Comparison of ENCODE assay signal across 22 cellular contexts in genomic region chr4:10345381-10345784, GRCh38.
A peak's percentile ranks its signal among the peaks of the same experiment; 100 is the strongest.
DNase-seq lines count a peak whose midpoint lies in the region; FAIRE-seq and TF ChIP-seq lines count a peak whose summit lies in the region.
"Had no signal": no experiment of that assay in that cellular context is flagged by ENCODE, and none has a peak within 500 bp of the region (broad histone marks: within the 10 kb centered on the region; RNA-seq: fewer than 3 reads in every experiment).

No MANE protein-coding gene starts in this region.

- no peak overlapping the region for H3K9ac ChIP-seq in mammary epithelial cell (ENCODE audit: insufficient read depth, low read length)
- H3K9ac ChIP-seq in keratinocyte (ENCODE audit: control insufficient read depth, extremely low read depth, insufficient read depth, low read length) = no peak overlapping the region
- H3K9ac ChIP-seq in mesenchymal stem cell (ENCODE audit: low read length) = no peak overlapping the region
- H3K9ac ChIP-seq: BLaER1 treated with 17β-estradiol and CSF1 and Interleukin-3, amounts not matched to agents 10 nM and 100 nM had no signal

- H3K27ac ChIP-seq in mammary epithelial cell (ENCODE audit: insufficient read depth, low read depth, low read length) = peak overlapping the region; percentile 23
- H3K27ac ChIP-seq in breast epithelium = no peak overlapping the region
- H3K27ac ChIP-seq in epithelial cell of prostate = peak overlapping the region; percentile 83
- H3K27ac ChIP-seq in keratinocyte (ENCODE audit: control insufficient read depth, insufficient read depth, low read length) = peak overlapping the region; percentile 58
- H3K27ac ChIP-seq in mesenchymal stem cell (ENCODE audit: low read length, poor library complexity, severe bottlenecking) = no peak overlapping the region
- H3K27ac ChIP-seq: 22Rv1; A549; BLaER1 treated with 17β-estradiol and CSF1 and Interleukin-3, amounts not matched to agents 10 nM and 100 nM; HL-60 had no signal

- WGBS in mammary epithelial cell (ENCODE audit: low coverage, missing lambda C conversion rate) = 96% methylated on average over 3 of the region's 3 CpGs
- 51% methylated on average over 3 of the region's 3 CpGs for WGBS in mesenchymal stem cell

- TF ChIP-seq POLR2A in breast epithelium (IDR thresholded peaks at IDR 0.05) = no peak

- H3K4me1 ChIP-seq in mammary epithelial cell (ENCODE audit: insufficient read depth, low read length) (peaks cover 22% of the 10 kb centered on the region), breast epithelium (no peaks in the 10 kb centered on the region), keratinocyte (ENCODE audit: control insufficient read depth, extremely low read depth, insufficient read depth, low read length) (peaks cover 17% of the 10 kb centered on the region), mesenchymal stem cell (ENCODE audit: control insufficient read depth, insufficient read depth, low read depth, low read length) (no peaks in the 10 kb centered on the region)
- H3K4me1 ChIP-seq: A549 had no signal

- no peak overlapping the region for H2BK120ac ChIP-seq in mesenchymal stem cell (ENCODE audit: low read depth, low read length)

- in situ Hi-C loops in mammary epithelial cell (cut with MboI; ENCODE audit: low sequenced_read_pairs in 2 of 2) = no loop called here

- FAIRE-seq in keratinocyte (lab: Jason Lieb, UNC) = no peak
- FAIRE-seq: A549, D721Med, GM12892, GM18507, H54 had no signal

- no peak overlapping the region for H3K18ac ChIP-seq in mesenchymal stem cell (ENCODE audit: low read depth in 1 of 2, low read length in 2 of 2)

- H3K79me1 ChIP-seq in mesenchymal stem cell (replicated peaks; ENCODE audit: low read length, poor library complexity, severe bottlenecking) = no peaks in the 10 kb centered on the region

- no peak overlapping the region for H3K14ac ChIP-seq in mesenchymal stem cell (ENCODE audit: low read length in 2 of 2)

- no peak overlapping the region for H2BK15ac ChIP-seq in mesenchymal stem cell (ENCODE audit: low read depth, poor library complexity, severe bottlenecking)

- H3K36me3 ChIP-seq in mammary epithelial cell (ENCODE audit: insufficient read depth, low read length) (no peaks in the 10 kb centered on the region), breast epithelium (no peaks in the 10 kb centered on the region), keratinocyte (ENCODE audit: control insufficient read depth in 2 of 2, extremely low read depth in 1 of 2, insufficient read depth in 2 of 2, low read length in 2 of 2) (no peaks in the 10 kb centered on the region), mesenchymal stem cell (ENCODE audit: control insufficient read depth in 1 of 2, insufficient read depth in 2 of 2, low read depth in 1 of 2, low read length in 2 of 2) (no peaks in the 10 kb centered on the region)
- H3K36me3 ChIP-seq: BLaER1 treated with 17β-estradiol and CSF1 and Interleukin-3, amounts not matched to agents 10 nM and 100 nM had no signal

- no peak overlapping the region for H2BK12ac ChIP-seq in mesenchymal stem cell (ENCODE audit: low read length in 2 of 2)

- no TSS peak for BruUV-seq in mammary epithelial cell (replicated peaks; lab: Mats Ljungman, UMichigan)

- no peak overlapping the region for H3K4ac ChIP-seq in mesenchymal stem cell (ENCODE audit: low read depth in 1 of 2, low read length in 2 of 2)

- H3K9me1 ChIP-seq in keratinocyte (ENCODE audit: control insufficient read depth, extremely low read depth, insufficient read depth, low read length) = no peaks in the 10 kb centered on the region

- H3K79me2 ChIP-seq in mammary epithelial cell (ENCODE audit: insufficient read depth, low read length) (no peaks in the 10 kb centered on the region), keratinocyte (ENCODE audit: control insufficient read depth, insufficient read depth, low read length) (no peaks in the 10 kb centered on the region)

- dilution Hi-C loops in mammary epithelial cell (cut with HindIII; ENCODE audit: low sequenced_read_pairs) (no loop called here), keratinocyte (cut with MboI; ENCODE audit: extremely low pct_ligation_motif_present, low sequenced_read_pairs) (no loop called here)

- H2AK5ac ChIP-seq in mesenchymal stem cell (ENCODE audit: low read length, severe bottlenecking) = no peak overlapping the region

- CTCF ChIA-PET in mammary epithelial cell (lab: Charles Lee; ENCODE audit: low non-redundant PET) = no interaction called here

- H3K27me3 ChIP-seq in mammary epithelial cell (ENCODE audit: insufficient read depth, low read length) (no peaks in the 10 kb centered on the region), breast epithelium (no peaks in the 10 kb centered on the region), keratinocyte (ENCODE audit: control insufficient read depth, extremely low read depth, insufficient read depth, low read length) (no peaks in the 10 kb centered on the region), mesenchymal stem cell (ENCODE audit: control insufficient read depth in 1 of 2, insufficient read depth in 1 of 2, low read length in 2 of 2) (peaks cover 0 to 2% of the 10 kb centered on the region in 2 experiments)
- H3K27me3 ChIP-seq: BLaER1 treated with 17β-estradiol and CSF1 and Interleukin-3, amounts not matched to agents 10 nM and 100 nM had no signal

- H3K4me2 ChIP-seq in mammary epithelial cell (ENCODE audit: insufficient read depth, low read depth, low read length) = no peak overlapping the region
- peak overlapping the region; percentile 20 for H3K4me2 ChIP-seq in keratinocyte (ENCODE audit: control insufficient read depth, extremely low read depth, insufficient read depth, low read depth, low read length)
- H3K4me2 ChIP-seq in mesenchymal stem cell (ENCODE audit: low read length, poor library complexity, severe bottlenecking) = no peak overlapping the region
- H3K4me2 ChIP-seq: A549; BLaER1 treated with 17β-estradiol and CSF1 and Interleukin-3, amounts not matched to agents 10 nM and 100 nM; GM23338 had no signal

- TF ChIP-seq CTCF in mammary epithelial cell (conservative IDR thresholded peaks at IDR 0.05 in 1 of 2, IDR thresholded peaks at IDR 0.05 in 1 of 2; ENCODE audit: extremely low read depth in 1 of 2, insufficient read depth in 1 of 2, low read depth in 1 of 2, low read length in 2 of 2) (no peak), breast epithelium (IDR thresholded peaks at IDR 0.05) (no peak), keratinocyte (optimal IDR thresholded peaks at IDR 0.05 in 1 of 3, IDR thresholded peaks at IDR 0.05 in 1 of 3, conservative IDR thresholded peaks at IDR 0.05 in 1 of 3; ENCODE audit: extremely low read depth in 1 of 3, insufficient read depth in 2 of 3, low read length in 3 of 3) (no peak)

- no peaks in the 10 kb centered on the region for H3K9me3 ChIP-seq in mammary epithelial cell (replicated peaks; ENCODE audit: insufficient read depth, low read length)
- H3K9me3 ChIP-seq in breast epithelium = no peaks in the 10 kb centered on the region
- H3K9me3 ChIP-seq in keratinocyte (ENCODE audit: control insufficient read depth, low read depth, low read length) = no peaks in the 10 kb centered on the region
- H3K9me3 ChIP-seq in mesenchymal stem cell (ENCODE audit: control insufficient read depth, low read length) = peaks cover 5% of the 10 kb centered on the region
- H3K9me3 ChIP-seq: A549; BLaER1 treated with 17β-estradiol and CSF1 and Interleukin-3, amounts not matched to agents 10 nM and 100 nM had no signal

- no peak overlapping the region for H4K91ac ChIP-seq in mesenchymal stem cell (ENCODE audit: low read length)

- H4K20me1 ChIP-seq in mammary epithelial cell (ENCODE audit: insufficient read depth, low read length) (no peaks in the 10 kb centered on the region), keratinocyte (ENCODE audit: control insufficient read depth, extremely low read depth, insufficient read depth, low read length) (no peaks in the 10 kb centered on the region)
- H4K20me1 ChIP-seq: BLaER1 treated with 17β-estradiol and CSF1 and Interleukin-3, amounts not matched to agents 10 nM and 100 nM had no signal

- no peak overlapping the region for H2BK5ac ChIP-seq in mesenchymal stem cell (ENCODE audit: low read depth, low read length, poor library complexity, severe bottlenecking)

- H2AFZ ChIP-seq in mammary epithelial cell (ENCODE audit: low read depth, low read length) (no peak overlapping the region), keratinocyte (ENCODE audit: control insufficient read depth, low read length) (no peak overlapping the region), mesenchymal stem cell (ENCODE audit: low read depth, low read length) (no peak overlapping the region)
- H2AFZ ChIP-seq: GM23338 had no signal

- no peak overlapping the region for H3K23ac ChIP-seq in mesenchymal stem cell (ENCODE audit: low read length in 2 of 2)

- no peak for DNase-seq in mammary epithelial cell
- DNase-seq in breast epithelium (ENCODE audit: low spot score in 2 of 2) = no peak
- DNase-seq in epithelial cell of prostate (ENCODE audit: low read depth, low spot score) = no peak
- no peak for DNase-seq in keratinocyte (ENCODE audit: low read depth, low spot score)
- no peak for DNase-seq in Ammon's horn (ENCODE audit: low spot score)
- DNase-seq in DMS53 treated with DMSO at 0.1 percent for 48 hours (lab: John Stamatoyannopoulos, UW; ENCODE audit: unreplicated experiment) = no peak
- DNase-seq in NCI-H2171 treated with DMSO at 0.1 percent for 48 hours (lab: John Stamatoyannopoulos, UW) = no peak
- DNase-seq in mesenchymal stem cell = no peak
- DNase-seq: CD8-positive, alpha-beta T cell; COR-L47; DMS79; GDM1; HCEC 1CT had no signal

- no peak overlapping the region for H3K4me3 ChIP-seq in mammary epithelial cell (replicated peaks in 1 of 3; ENCODE audit: insufficient read depth in 1 of 3, low read depth in 2 of 3, low read length in 3 of 3)
- no peak overlapping the region for H3K4me3 ChIP-seq in breast epithelium
- no peak overlapping the region for H3K4me3 ChIP-seq in keratinocyte (ENCODE audit: control insufficient read depth in 2 of 3, extremely low read depth in 1 of 3, insufficient read depth in 2 of 3, low read depth in 1 of 3, low read length in 3 of 3)
- no peak overlapping the region for H3K4me3 ChIP-seq in mesenchymal stem cell (ENCODE audit: insufficient read depth in 1 of 2, low read depth in 1 of 2, low read length in 2 of 2)
- H3K4me3 ChIP-seq: A549; BLaER1 treated with 17β-estradiol and CSF1 and Interleukin-3, amounts not matched to agents 10 nM and 100 nM; GM23338 had no signal

- intact Hi-C loops in mammary epithelial cell (cut with micrococcal nuclease) (no loop called here), breast epithelium (cut with DNase I; ENCODE audit: low total_unique reads) (no loop called here)

- H4K8ac ChIP-seq in mesenchymal stem cell (ENCODE audit: low read length) = no peak overlapping the region

Comparison
In these comparisons a context has a peak if more than half of its experiments do, and no peak if none do; other contexts are left out.
1. H3K27ac ChIP-seq: peak in mammary epithelial cell (single experiment), epithelial cell of prostate (single experiment) and keratinocyte (single experiment); none in breast epithelium (0 of 2) and mesenchymal stem cell (single experiment).